In genomic region chr3:155129396-155129795, GRCh38 we compare ENCODE assay signal across 27 cellular contexts. TPM values are rescaled to one million over a fixed set of nuclear protein-coding genes. Genes with fewer than 3 reads are reported as not detected.
"Had no signal": no experiment of that assay in that cellular context is flagged by ENCODE, and none has a peak within 500 bp of the region (broad histone marks: within the 10 kb centered on the region; RNA-seq: fewer than 3 reads in every experiment).

No MANE protein-coding gene starts in this region.

- H3K4me1 Mint-ChIP-seq: immature natural killer cell, neural crest cell had no signal

- H3K27ac ChIP-seq: esophagus muscularis mucosa, foreskin keratinocyte, gastroesophageal sphincter, heart right ventricle, pancreas, right lobe of liver, transverse colon, upper lobe of right lung, uterus had no signal

- H3K36me3 ChIP-seq: esophagus muscularis mucosa, gastroesophageal sphincter, heart right ventricle, pancreas, right lobe of liver, transverse colon, upper lobe of right lung, uterus had no signal

- H3K4me3 ChIP-seq: esophagus muscularis mucosa, gastroesophageal sphincter, heart right ventricle, lung, pancreas, right lobe of liver, transverse colon, upper lobe of right lung, uterus had no signal

- H3K4me1 ChIP-seq: esophagus muscularis mucosa, gastroesophageal sphincter, pancreas, right lobe of liver, transverse colon, upper lobe of right lung, uterus had no signal

- H3K27me3 Mint-ChIP-seq: dendritic cell treated with granulocyte-macrophage colony-stimulating factor and Interleukin-4, amounts not matched to agents 40 ng/mL and 50 ng/mL, for 4 days; progenitor cell of endocrine pancreas; stimulated activated naive B cell treated with anti-CD40 and anti-IgM and Interleukin-4, amounts not matched to agents 10 μg/mL and 1 μg/mL and 100 μg/mL, for 72 hours; stimulated activated naive CD8-positive, alpha-beta T cell treated with anti-CD3 and anti-CD28 coated beads, Interleukin-15, Interleukin-2, amounts not matched to agents 100 ng/mL and 50 ng/mL, for 24 hours had no signal

- H3K27me3 ChIP-seq: esophagus muscularis mucosa, foreskin keratinocyte, gastroesophageal sphincter, heart right ventricle, neutrophil, pancreas, right lobe of liver, transverse colon, upper lobe of right lung, uterus had no signal

- H3K4me3 Mint-ChIP-seq: dendritic cell treated with granulocyte-macrophage colony-stimulating factor and Interleukin-4, amounts not matched to agents 40 ng/mL and 50 ng/mL, for 4 days; immature natural killer cell; naive thymus-derived CD8-positive, alpha-beta T cell; neural crest cell; stimulated activated naive CD8-positive, alpha-beta T cell treated with anti-CD3 and anti-CD28 coated beads, Interleukin-15, Interleukin-2, amounts not matched to agents 100 ng/mL and 50 ng/mL, for 24 hours had no signal

- H3K9me3 Mint-ChIP-seq: dendritic cell treated with granulocyte-macrophage colony-stimulating factor and Interleukin-4, amounts not matched to agents 40 ng/mL and 50 ng/mL, for 4 days had no signal

- H3K27ac Mint-ChIP-seq: immature natural killer cell; naive thymus-derived CD8-positive, alpha-beta T cell; progenitor cell of endocrine pancreas; stimulated activated naive CD8-positive, alpha-beta T cell treated with anti-CD3 and anti-CD28 coated beads, Interleukin-15, Interleukin-2, amounts not matched to agents 100 ng/mL and 50 ng/mL, for 24 hours had no signal

- ATAC-seq: foreskin keratinocyte; gastroesophageal sphincter; heart right ventricle; left lobe of liver; naive thymus-derived CD8-positive, alpha-beta T cell; pancreas; right lobe of liver; stimulated activated naive B cell treated with anti-CD40 and anti-IgM and Interleukin-4, amounts not matched to agents 10 μg/mL and 1 μg/mL and 100 μg/mL, for 72 hours; upper lobe of right lung had no signal

- H3K9me3 ChIP-seq: esophagus muscularis mucosa, neutrophil, pancreas, right lobe of liver, transverse colon, upper lobe of right lung, uterus had no signal

- DNase-seq: cerebellar nuclear complex; effector CD8-positive, alpha-beta T cell; foreskin keratinocyte; glutamatergic neuron; heart right ventricle; hypothalamus; immature natural killer cell; kidney; naive thymus-derived CD8-positive, alpha-beta T cell; pancreas; right lobe of liver; small intestine; stimulated activated CD4-positive, alpha-beta T cell treated with anti-CD3 and anti-CD28 coated beads, Interleukin-15, amount 100 ng/mL, for 24 hours; stimulated activated CD4-positive, alpha-beta T cell treated with anti-CD3 and anti-CD28 coated beads, Interleukin-2, amount 100 ng/mL, for 48 hours; stimulated activated naive B cell treated with anti-CD40 and anti-IgM and Interleukin-4, amounts not matched to agents 10 μg/mL and 1 μg/mL and 100 μg/mL, for 72 hours; transverse colon; upper lobe of right lung; uterus had no signal

- H3K36me3 Mint-ChIP-seq: immature natural killer cell; naive thymus-derived CD8-positive, alpha-beta T cell; stimulated activated naive B cell treated with anti-CD40 and anti-IgM and Interleukin-4, amounts not matched to agents 10 μg/mL and 1 μg/mL and 100 μg/mL, for 72 hours had no signal

RNA-seq across cellular contexts. Expression of gene MME, which starts 49.3 kb away (rescaled TPM):
- polyA plus RNA-seq: immature natural killer cell; naive thymus-derived CD8-positive, alpha-beta T cell had no signal
